Comparison of ENCODE assay signal across 1 cellular context in genomic region chr17:44324092-44324570, GRCh38.
TF ChIP-seq lines count a peak whose summit lies in the region.

No MANE protein-coding gene starts in this region.

TF ChIP-seq in HepG2, 621 proteins besides CTCF, POLR2A, EP300 and RAD21 (continued from another document and continues in another):
- TF ChIP-seq ZNF251 (CRISPR knock-in tag; IDR thresholded peaks at IDR 0.05) (no peak), ZNF224 (CRISPR knock-in tag; IDR thresholded peaks at IDR 0.05) (no peak), SIX4 (CRISPR knock-in tag; IDR thresholded peaks at IDR 0.05) (no peak), BORCS8-MEF2B (CRISPR knock-in tag; IDR thresholded peaks at IDR 0.05) (no peak), KLF12 (CRISPR knock-in tag; IDR thresholded peaks at IDR 0.05; ENCODE audit: borderline replicate concordance) (no peak), TCF7 (IDR thresholded peaks at IDR 0.05; ENCODE audit: low read depth) (no peak), KMT2B (CRISPR knock-in tag; IDR thresholded peaks at IDR 0.05) (peak; percentile 37; the same call in 1 of the 2 replicates), ZNF260 (CRISPR knock-in tag; IDR thresholded peaks at IDR 0.05; ENCODE audit: borderline replicate concordance, low read depth) (no peak), STAT5B (CRISPR knock-in tag; IDR thresholded peaks at IDR 0.05) (no peak), ZNF883 (CRISPR knock-in tag; IDR thresholded peaks at IDR 0.05; ENCODE audit: not compliant biosample characterization) (peak; percentile 8), SIX1 (CRISPR knock-in tag; IDR thresholded peaks at IDR 0.05; ENCODE audit: borderline replicate concordance) (no peak), HES4 (CRISPR knock-in tag; IDR thresholded peaks at IDR 0.05; ENCODE audit: borderline replicate concordance) (no peak), ZBTB44 (CRISPR knock-in tag; IDR thresholded peaks at IDR 0.05) (no peak; the same call in 1 of the 2 replicates), POGK (CRISPR knock-in tag; conservative IDR thresholded peaks at IDR 0.05) (no peak), ATAD3A (CRISPR knock-in tag; IDR thresholded peaks at IDR 0.05) (no peak), MXD1 (CRISPR knock-in tag; IDR thresholded peaks at IDR 0.05) (peak; percentile 41; the same call in 1 of the 2 replicates), ZNF782 (CRISPR knock-in tag; IDR thresholded peaks at IDR 0.05; ENCODE audit: borderline replicate concordance) (0 out of 2 replicates have a peak, but pooled peaks have one; percentile 10), ZNF3 (CRISPR knock-in tag; IDR thresholded peaks at IDR 0.05) (peak; percentile 19; the same call in 1 of the 2 replicates), KAT8 (CRISPR knock-in tag; IDR thresholded peaks at IDR 0.05) (no peak), EED (CRISPR knock-in tag; IDR thresholded peaks at IDR 0.05) (peak; percentile 92; the same call in 1 of the 2 replicates), ATF5 (CRISPR knock-in tag; IDR thresholded peaks at IDR 0.05; ENCODE audit: low read depth) (peak; percentile 55; the same call in 1 of the 2 replicates), ZNF362 (CRISPR knock-in tag; IDR thresholded peaks at IDR 0.05; ENCODE audit: borderline replicate concordance) (no peak), HNRNPK (IDR thresholded peaks at IDR 0.05; ENCODE audit: low read depth, low read length, poor library complexity, severe bottlenecking) (no peak), AHR (CRISPR knock-in tag; IDR thresholded peaks at IDR 0.05) (no peak), MLLT10 (CRISPR knock-in tag; IDR thresholded peaks at IDR 0.05) (0 out of 2 replicates have a peak, but pooled peaks have one; percentile 7), ZNF20 (CRISPR knock-in tag; IDR thresholded peaks at IDR 0.05) (no peak), SNRNP70 (IDR thresholded peaks at IDR 0.05; ENCODE audit: low read depth, low read length) (no peak), ZGPAT (CRISPR knock-in tag; IDR thresholded peaks at IDR 0.05) (no peak), ZBTB3 (CRISPR knock-in tag; IDR thresholded peaks at IDR 0.05; ENCODE audit: borderline replicate concordance, low read depth) (peak; percentile 39; the same call in 1 of the 2 replicates), ZNF235 (CRISPR knock-in tag; IDR thresholded peaks at IDR 0.05; ENCODE audit: borderline replicate concordance) (0 out of 2 replicates have a peak, but pooled peaks have one; percentile 33), ZNF850 (CRISPR knock-in tag; conservative IDR thresholded peaks at IDR 0.05) (no peak), RORA (CRISPR knock-in tag; IDR thresholded peaks at IDR 0.05) (no peak), FOSL1 (CRISPR knock-in tag; IDR thresholded peaks at IDR 0.05; ENCODE audit: borderline replicate concordance) (no peak; the same call in 1 of the 2 replicates), ZNF772 (CRISPR knock-in tag; IDR thresholded peaks at IDR 0.05) (peak; percentile 34; the same call in 1 of the 2 replicates)
- TF ChIP-seq, protein P1, sequence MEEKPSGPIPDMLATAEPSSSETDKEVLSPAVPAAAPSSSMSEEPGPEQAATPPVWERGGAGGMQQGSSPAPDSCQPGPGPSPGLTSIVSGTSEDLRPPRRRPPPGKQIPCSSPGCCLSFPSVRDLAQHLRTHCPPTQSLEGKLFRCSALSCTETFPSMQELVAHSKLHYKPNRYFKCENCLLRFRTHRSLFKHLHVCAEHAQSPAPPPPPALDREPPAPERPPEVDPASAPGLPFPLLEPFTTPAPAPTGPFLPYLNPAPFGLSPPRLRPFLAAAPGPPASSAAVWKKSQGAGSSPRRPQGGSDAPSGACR (CRISPR knock-in tag; IDR thresholded peaks at IDR 0.05) = peak; percentile 85; the same call in 1 of the 2 replicates
- TF ChIP-seq, protein P2, sequence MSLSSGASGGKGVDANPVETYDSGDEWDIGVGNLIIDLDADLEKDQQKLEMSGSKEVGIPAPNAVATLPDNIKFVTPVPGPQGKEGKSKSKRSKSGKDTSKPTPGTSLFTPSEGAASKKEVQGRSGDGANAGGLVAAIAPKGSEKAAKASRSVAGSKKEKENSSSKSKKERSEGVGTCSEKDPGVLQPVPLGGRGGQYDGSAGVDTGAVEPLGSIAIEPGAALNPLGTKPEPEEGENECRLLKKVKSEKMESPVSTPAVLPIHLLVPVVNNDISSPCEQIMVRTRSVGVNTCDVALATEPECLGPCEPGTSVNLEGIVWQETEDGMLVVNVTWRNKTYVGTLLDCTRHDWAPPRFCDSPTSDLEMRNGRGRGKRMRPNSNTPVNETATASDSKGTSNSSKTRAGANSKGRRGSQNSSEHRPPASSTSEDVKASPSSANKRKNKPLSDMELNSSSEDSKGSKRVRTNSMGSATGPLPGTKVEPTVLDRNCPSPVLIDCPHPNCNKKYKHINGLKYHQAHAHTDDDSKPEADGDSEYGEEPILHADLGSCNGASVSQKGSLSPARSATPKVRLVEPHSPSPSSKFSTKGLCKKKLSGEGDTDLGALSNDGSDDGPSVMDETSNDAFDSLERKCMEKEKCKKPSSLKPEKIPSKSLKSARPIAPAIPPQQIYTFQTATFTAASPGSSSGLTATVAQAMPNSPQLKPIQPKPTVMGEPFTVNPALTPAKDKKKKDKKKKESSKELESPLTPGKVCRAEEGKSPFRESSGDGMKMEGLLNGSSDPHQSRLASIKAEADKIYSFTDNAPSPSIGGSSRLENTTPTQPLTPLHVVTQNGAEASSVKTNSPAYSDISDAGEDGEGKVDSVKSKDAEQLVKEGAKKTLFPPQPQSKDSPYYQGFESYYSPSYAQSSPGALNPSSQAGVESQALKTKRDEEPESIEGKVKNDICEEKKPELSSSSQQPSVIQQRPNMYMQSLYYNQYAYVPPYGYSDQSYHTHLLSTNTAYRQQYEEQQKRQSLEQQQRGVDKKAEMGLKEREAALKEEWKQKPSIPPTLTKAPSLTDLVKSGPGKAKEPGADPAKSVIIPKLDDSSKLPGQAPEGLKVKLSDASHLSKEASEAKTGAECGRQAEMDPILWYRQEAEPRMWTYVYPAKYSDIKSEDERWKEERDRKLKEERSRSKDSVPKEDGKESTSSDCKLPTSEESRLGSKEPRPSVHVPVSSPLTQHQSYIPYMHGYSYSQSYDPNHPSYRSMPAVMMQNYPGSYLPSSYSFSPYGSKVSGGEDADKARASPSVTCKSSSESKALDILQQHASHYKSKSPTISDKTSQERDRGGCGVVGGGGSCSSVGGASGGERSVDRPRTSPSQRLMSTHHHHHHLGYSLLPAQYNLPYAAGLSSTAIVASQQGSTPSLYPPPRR (CRISPR knock-in tag; IDR thresholded peaks at IDR 0.05; ENCODE audit: borderline replicate concordance) = no peak; the same call in 1 of the 2 replicates
- TF ChIP-seq, protein P3, sequence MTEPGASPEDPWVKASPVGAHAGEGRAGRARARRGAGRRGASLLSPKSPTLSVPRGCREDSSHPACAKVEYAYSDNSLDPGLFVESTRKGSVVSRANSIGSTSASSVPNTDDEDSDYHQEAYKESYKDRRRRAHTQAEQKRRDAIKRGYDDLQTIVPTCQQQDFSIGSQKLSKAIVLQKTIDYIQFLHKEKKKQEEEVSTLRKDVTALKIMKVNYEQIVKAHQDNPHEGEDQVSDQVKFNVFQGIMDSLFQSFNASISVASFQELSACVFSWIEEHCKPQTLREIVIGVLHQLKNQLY (CRISPR knock-in tag; IDR thresholded peaks at IDR 0.05) = 0 out of 2 replicates have a peak, but pooled peaks have one; percentile 6
- TF ChIP-seq, protein P4, sequence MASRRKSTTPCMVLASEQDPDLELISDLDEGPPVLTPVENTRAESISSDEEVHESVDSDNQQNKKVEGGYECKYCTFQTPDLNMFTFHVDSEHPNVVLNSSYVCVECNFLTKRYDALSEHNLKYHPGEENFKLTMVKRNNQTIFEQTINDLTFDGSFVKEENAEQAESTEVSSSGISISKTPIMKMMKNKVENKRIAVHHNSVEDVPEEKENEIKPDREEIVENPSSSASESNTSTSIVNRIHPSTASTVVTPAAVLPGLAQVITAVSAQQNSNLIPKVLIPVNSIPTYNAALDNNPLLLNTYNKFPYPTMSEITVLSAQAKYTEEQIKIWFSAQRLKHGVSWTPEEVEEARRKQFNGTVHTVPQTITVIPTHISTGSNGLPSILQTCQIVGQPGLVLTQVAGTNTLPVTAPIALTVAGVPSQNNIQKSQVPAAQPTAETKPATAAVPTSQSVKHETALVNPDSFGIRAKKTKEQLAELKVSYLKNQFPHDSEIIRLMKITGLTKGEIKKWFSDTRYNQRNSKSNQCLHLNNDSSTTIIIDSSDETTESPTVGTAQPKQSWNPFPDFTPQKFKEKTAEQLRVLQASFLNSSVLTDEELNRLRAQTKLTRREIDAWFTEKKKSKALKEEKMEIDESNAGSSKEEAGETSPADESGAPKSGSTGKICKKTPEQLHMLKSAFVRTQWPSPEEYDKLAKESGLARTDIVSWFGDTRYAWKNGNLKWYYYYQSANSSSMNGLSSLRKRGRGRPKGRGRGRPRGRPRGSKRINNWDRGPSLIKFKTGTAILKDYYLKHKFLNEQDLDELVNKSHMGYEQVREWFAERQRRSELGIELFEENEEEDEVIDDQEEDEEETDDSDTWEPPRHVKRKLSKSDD (CRISPR knock-in tag; IDR thresholded peaks at IDR 0.05; ENCODE audit: low read depth) = no peak
- TF ChIP-seq, protein P5, sequence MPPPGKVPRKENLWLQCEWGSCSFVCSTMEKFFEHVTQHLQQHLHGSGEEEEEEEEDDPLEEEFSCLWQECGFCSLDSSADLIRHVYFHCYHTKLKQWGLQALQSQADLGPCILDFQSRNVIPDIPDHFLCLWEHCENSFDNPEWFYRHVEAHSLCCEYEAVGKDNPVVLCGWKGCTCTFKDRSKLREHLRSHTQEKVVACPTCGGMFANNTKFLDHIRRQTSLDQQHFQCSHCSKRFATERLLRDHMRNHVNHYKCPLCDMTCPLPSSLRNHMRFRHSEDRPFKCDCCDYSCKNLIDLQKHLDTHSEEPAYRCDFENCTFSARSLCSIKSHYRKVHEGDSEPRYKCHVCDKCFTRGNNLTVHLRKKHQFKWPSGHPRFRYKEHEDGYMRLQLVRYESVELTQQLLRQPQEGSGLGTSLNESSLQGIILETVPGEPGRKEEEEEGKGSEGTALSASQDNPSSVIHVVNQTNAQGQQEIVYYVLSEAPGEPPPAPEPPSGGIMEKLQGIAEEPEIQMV (CRISPR knock-in tag; IDR thresholded peaks at IDR 0.05; ENCODE audit: low read depth) = no peak
